In genomic region chr3:52851348-52851747, GRCh38 we compare ENCODE assay signal across 8 cellular contexts. TPM values are rescaled to one million over a fixed set of nuclear protein-coding genes. Genes with fewer than 3 reads are reported as not detected.
A peak's percentile ranks its signal among the peaks of the same experiment; 100 is the strongest.
DNase-seq lines count a peak whose midpoint lies in the region; ATAC-seq and TF ChIP-seq lines count a peak whose summit lies in the region.

No MANE protein-coding gene starts in this region.

- no peak for ATAC-seq in HG03196 (IDR thresholded peaks at IDR 0.05; ENCODE audit: unreplicated experiment)

- no peak; the same call in 1 of the 2 replicates for TF ChIP-seq CTCF in RWPE1 (conservative IDR thresholded peaks at IDR 0.05; ENCODE audit: low read depth)
- peak; percentile 72 for TF ChIP-seq CTCF in choroid plexus epithelial cell (conservative IDR thresholded peaks at IDR 0.05; ENCODE audit: low read depth, low read length)

- CTCF ChIA-PET in RWPE1 (lab: Yijun Ruan, JAX), result interaction anchor here (0.6 kb wide), 1 partner anchor 276 kb away, joined by 4 read pairs; no protein-coding TSS in a partner anchor

- H3K27ac ChIP-seq in RWPE1, result no peak overlapping the region

- no peak overlapping the region for H3K4me3 ChIP-seq in choroid plexus epithelial cell (ENCODE audit: low read depth, low read length)

- peak; percentile 39 to 49 for DNase-seq in NCI-H2081 (lab: John Stamatoyannopoulos, UW)
- no peak for DNase-seq in NCI-H2081 treated with DMSO at 0.1 percent for 48 hours (lab: John Stamatoyannopoulos, UW)
- peak; percentile 57 for DNase-seq in HuH-7.5 (ENCODE audit: low spot score)
- DNase-seq in RWPE1 (ENCODE audit: low spot score), result peak; percentile 34
- peak; percentile 69 for DNase-seq in choroid plexus epithelial cell (ENCODE audit: low read depth)
- peak; percentile 54 to 65 for DNase-seq in lung microvascular endothelial cell (ENCODE audit: low read depth in 2 of 2)
- DNase-seq in activated effector memory CD4-positive, alpha-beta T cell treated with anti-CD3 and anti-CD28 coated beads, Interleukin-2, amount 50 U/mL, for 16 hours, result no peak

- POLR2A ChIA-PET in RWPE1 (lab: Yijun Ruan, JAX; ENCODE audit: low non-redundant PET), result no interaction called here

RNA-seq across cellular contexts. Expression of gene MUSTN1, which starts 16.5 kb away (rescaled TPM):
- 0.20 TPM in 1 of 2 replicates, not detected in the other for total RNA-seq in lung microvascular endothelial cell

RNA-seq across cellular contexts. Expression of gene ITIH4, which starts 20.9 kb away (rescaled TPM):
- total RNA-seq in lung microvascular endothelial cell, result 0.22 and 0.40 TPM in 2 replicates

RNA-seq across cellular contexts. Expression of gene STIMATE, which starts 46.0 kb away (rescaled TPM):
- 7.0 and 9.7 TPM in 2 replicates for total RNA-seq in lung microvascular endothelial cell

RNA-seq across cellular contexts. Expression of gene ITIH3, which starts 56.8 kb away (rescaled TPM):
- 0.22 and 0.60 TPM in 2 replicates for total RNA-seq in lung microvascular endothelial cell

Comparison
In these comparisons a context has a peak if more than half of its experiments do, and no peak if none do; other contexts are left out.
1. DNase-seq: peak in NCI-H2081 (2 of 2), HuH-7.5 (single experiment), RWPE1 (single experiment), choroid plexus epithelial cell (single experiment) and lung microvascular endothelial cell (2 of 2); none in NCI-H2081 treated with DMSO at 0.1 percent for 48 hours (single experiment) and activated effector memory CD4-positive, alpha-beta T cell treated with anti-CD3 and anti-CD28 coated beads, Interleukin-2, amount 50 U/mL, for 16 hours (single experiment).